In the genomic region with DNA sequence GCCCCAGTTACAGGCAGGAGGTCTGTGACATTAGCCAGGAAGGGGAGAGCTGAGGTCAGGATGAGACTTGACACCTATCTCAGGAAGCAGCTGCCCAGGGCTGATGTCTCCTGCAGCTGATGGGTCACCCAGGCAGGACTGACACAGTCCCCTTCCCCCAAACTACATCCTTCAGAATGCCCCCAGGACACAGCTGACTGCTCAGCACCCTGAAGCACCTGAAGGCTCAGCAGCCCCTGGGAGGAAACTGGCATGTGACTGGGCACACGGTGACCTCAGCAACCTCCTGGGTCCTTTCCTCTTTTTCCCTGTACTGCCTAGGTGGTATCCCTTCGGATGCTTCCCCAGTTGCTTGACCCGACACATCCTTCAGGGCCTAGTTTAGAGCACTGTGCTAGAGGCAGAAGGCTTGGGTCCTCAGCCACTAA, we compare ENCODE assay signal across 8 cellular contexts. TPM values are rescaled to one million over a fixed set of nuclear protein-coding genes. Genes with fewer than 3 reads are reported as not detected.
A peak's percentile ranks its signal among the peaks of the same experiment; 100 is the strongest.
DNase-seq lines count a peak whose midpoint lies in the region; ATAC-seq, FAIRE-seq and TF ChIP-seq lines count a peak whose summit lies in the region.

No MANE protein-coding gene starts in this region.

- H3K9me3 ChIP-seq in HEK293 (ENCODE audit: control insufficient read depth, insufficient read depth, low read depth, low read length), result no peaks in the 10 kb centered on the region
- H3K9me3 ChIP-seq in small intestine (ENCODE audit: control insufficient read depth, low read depth), result no peaks in the 10 kb centered on the region

- H3K4me1 ChIP-seq in HEK293 (ENCODE audit: control insufficient read depth, insufficient read depth, low read length), result peaks cover 37% of the 10 kb centered on the region
- peaks cover 0 to 9% of the 10 kb centered on the region in 2 donors for H3K4me1 ChIP-seq in small intestine (ENCODE audit: control insufficient read depth in 2 of 2, insufficient read depth in 1 of 2, low read depth in 1 of 2, low read length in 1 of 2)

- CTCF ChIA-PET in HEK293 (lab: Yijun Ruan, JAX), result interaction anchor here (1.6 to 2.5 kb wide), 3 partner anchors 16 to 425 kb away, joined by 5 to 11 read pairs (median 9); partner anchors contain the start of gene SYS1

- no peaks in the 10 kb centered on the region for H3K36me3 ChIP-seq in HEK293 (ENCODE audit: control insufficient read depth in 2 of 2, insufficient read depth in 1 of 2, low read length in 2 of 2)
- H3K36me3 ChIP-seq in small intestine (ENCODE audit: control insufficient read depth in 2 of 2, insufficient read depth in 2 of 2, low read length in 2 of 2), result no peaks in the 10 kb centered on the region

- TF ChIP-seq CTCF in HEK293 (tag by site-specific recombination; IDR thresholded peaks at IDR 0.05), result no peak
- TF ChIP-seq CTCF in WI38 (IDR thresholded peaks at IDR 0.05; ENCODE audit: low read depth, low read length), result no peak

- DNase-seq in glomerular visceral epithelial cell (ENCODE audit: extremely low spot score), result peak; percentile 56
- DNase-seq in small intestine, result no peak

- ATAC-seq in HG02642 (IDR thresholded peaks at IDR 0.05; ENCODE audit: poor library complexity, unreplicated experiment), result no peak
- ATAC-seq in HG02678 (IDR thresholded peaks at IDR 0.05; ENCODE audit: unreplicated experiment), result no peak
- no peak for ATAC-seq in GM21367 (IDR thresholded peaks at IDR 0.05; ENCODE audit: unreplicated experiment)
- no peak for ATAC-seq in GM19467 (IDR thresholded peaks at IDR 0.05; ENCODE audit: unreplicated experiment)

- no peaks in the 10 kb centered on the region for H3K27me3 ChIP-seq in small intestine (ENCODE audit: control insufficient read depth in 2 of 2, insufficient read depth in 2 of 2, low read length in 2 of 2)

- no peak overlapping the region for H3K27ac ChIP-seq in HEK293 (ENCODE audit: extremely low read depth, low read depth, low read length)
- H3K27ac ChIP-seq in small intestine (ENCODE audit: low read depth in 1 of 2, low read length in 1 of 2), result peak overlapping the region; percentile 94 to 96

- no peak for FAIRE-seq in small intestine (lab: Jason Lieb, UNC)

- POLR2A ChIA-PET in HEK293 (lab: Yijun Ruan, JAX), result interaction anchor here (0.6 to 3.5 kb wide), 6 partner anchors 9 to 88 kb away, joined by 3 to 31 read pairs (median 7); partner anchors contain the start of gene SYS1

- H3K4me3 ChIP-seq in HEK293 (ENCODE audit: low read depth, low read length), result no peak overlapping the region
- peak overlapping the region; percentile 98 for H3K4me3 ChIP-seq in WI38 (ENCODE audit: low read depth, low read length)
- H3K4me3 ChIP-seq in small intestine (ENCODE audit: low read depth in 1 of 2, low read length in 2 of 2), result peak overlapping the region in 1 of 2 donors; percentile 81

- WGBS in small intestine, 3 donors, result 15 to 53% (median 32%) methylated on average over 3 of the region's 3 CpGs

TF ChIP-seq in HEK293, 187 proteins besides CTCF, POLR2A, EP300 and RAD21:
- TF ChIP-seq ZNF335 (tag by site-specific recombination; conservative IDR thresholded peaks at IDR 0.05), result peak; percentile 63
- TF ChIP-seq, protein P1, sequence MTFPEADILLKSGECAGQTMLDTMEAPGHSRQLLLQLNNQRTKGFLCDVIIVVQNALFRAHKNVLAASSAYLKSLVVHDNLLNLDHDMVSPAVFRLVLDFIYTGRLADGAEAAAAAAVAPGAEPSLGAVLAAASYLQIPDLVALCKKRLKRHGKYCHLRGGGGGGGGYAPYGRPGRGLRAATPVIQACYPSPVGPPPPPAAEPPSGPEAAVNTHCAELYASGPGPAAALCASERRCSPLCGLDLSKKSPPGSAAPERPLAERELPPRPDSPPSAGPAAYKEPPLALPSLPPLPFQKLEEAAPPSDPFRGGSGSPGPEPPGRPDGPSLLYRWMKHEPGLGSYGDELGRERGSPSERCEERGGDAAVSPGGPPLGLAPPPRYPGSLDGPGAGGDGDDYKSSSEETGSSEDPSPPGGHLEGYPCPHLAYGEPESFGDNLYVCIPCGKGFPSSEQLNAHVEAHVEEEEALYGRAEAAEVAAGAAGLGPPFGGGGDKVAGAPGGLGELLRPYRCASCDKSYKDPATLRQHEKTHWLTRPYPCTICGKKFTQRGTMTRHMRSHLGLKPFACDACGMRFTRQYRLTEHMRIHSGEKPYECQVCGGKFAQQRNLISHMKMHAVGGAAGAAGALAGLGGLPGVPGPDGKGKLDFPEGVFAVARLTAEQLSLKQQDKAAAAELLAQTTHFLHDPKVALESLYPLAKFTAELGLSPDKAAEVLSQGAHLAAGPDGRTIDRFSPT (tag by site-specific recombination; IDR thresholded peaks at IDR 0.05), result no peak
TF ChIP-seq in HEK293: peak in this region for 1.

RNA-seq across cellular contexts. Expression of gene SDC4, which starts 1.9 kb away (rescaled TPM):
- 10 to 100 TPM; 14.3 to 31.5 (median 15.4) TPM for polyA plus RNA-seq in small intestine

RNA-seq across cellular contexts. Expression of gene SYS1, which starts 16.7 kb away (rescaled TPM):
- polyA plus RNA-seq in small intestine, result 10 to 100 TPM; 13.6 to 31.4 (median 22.4) TPM

RNA-seq across cellular contexts. Expression of gene TP53TG5, which starts 31.8 kb away (rescaled TPM):
- polyA plus RNA-seq in small intestine, result under 1 TPM in 1 of 3 donors, not detected in 2; 0.19 TPM

RNA-seq across cellular contexts. Expression of gene MATN4, which starts 38.2 kb away (rescaled TPM):
- under 1 TPM in 1 of 3 donors, not detected in 2; 0.07 TPM for polyA plus RNA-seq in small intestine

RNA-seq across cellular contexts. Expression of gene RBPJL, which starts 39.7 kb away (rescaled TPM):
- polyA plus RNA-seq in small intestine, result 1 to 10 TPM in 1 of 3 donors, under 1 TPM in 1, not detected in 1; 0.04 to 1.4 TPM
